Comparison of ENCODE assay signal across 8 cellular contexts in the genomic region with DNA sequence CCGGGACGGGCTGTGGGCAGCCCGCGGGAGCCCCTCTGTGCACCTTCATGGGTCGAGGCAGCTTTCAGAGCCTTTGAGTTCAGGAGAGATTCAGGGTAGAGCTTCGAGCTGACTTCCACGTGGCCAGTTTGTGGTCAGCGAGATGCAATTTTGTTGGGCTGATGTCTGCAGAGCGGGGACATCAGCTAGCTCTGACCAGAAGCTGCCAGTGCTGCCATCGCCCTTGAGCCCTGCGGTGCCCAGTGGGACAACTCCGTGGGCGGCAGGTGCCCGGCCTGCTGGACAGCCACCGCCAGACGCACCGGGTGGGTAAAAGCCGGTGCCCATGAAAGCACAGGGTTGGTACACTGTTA. TPM values are rescaled to one million over a fixed set of nuclear protein-coding genes. Genes with fewer than 3 reads are reported as not detected.
DNase-seq lines count a peak whose midpoint lies in the region; ATAC-seq and TF ChIP-seq lines count a peak whose summit lies in the region.

No MANE protein-coding gene starts in this region.

- H3K9me3 ChIP-seq in DND-41 (ENCODE audit: insufficient read depth, low read length, severe bottlenecking): no peaks in the 10 kb centered on the region
- H3K9me3 ChIP-seq in ovary: no peaks in the 10 kb centered on the region

- no peaks in the 10 kb centered on the region for H3K9me2 ChIP-seq in GM23338 (ENCODE audit: insufficient read depth)

- 6 to 14% (median 8%) methylated on average over 13 to 18 of the region's 18 CpGs for WGBS in ovary, 3 donors

- TF ChIP-seq POLR2A in ovary (IDR thresholded peaks at IDR 0.05): no peak

- TF ChIP-seq CTCF in DND-41 (IDR thresholded peaks at IDR 0.05; ENCODE audit: borderline replicate concordance, extremely low read depth, low read length, poor library complexity, severe bottlenecking): no peak
- TF ChIP-seq CTCF in GM23338 (conservative IDR thresholded peaks at IDR 0.05; ENCODE audit: low read depth in 2 of 2): no peak
- no peak for TF ChIP-seq CTCF in fibroblast of mammary gland (conservative IDR thresholded peaks at IDR 0.05; ENCODE audit: control insufficient read depth, insufficient read depth, low read depth, low read length)
- no peak for TF ChIP-seq CTCF in ovary (IDR thresholded peaks at IDR 0.05)

- H3K36me3 ChIP-seq in DND-41 (ENCODE audit: insufficient read depth, low read length) (peaks cover 20% of the 10 kb centered on the region), GM23338 (ENCODE audit: insufficient read depth) (no peaks in the 10 kb centered on the region; the same call in 1 of the 2 replicates), ovary (no peaks in the 10 kb centered on the region)

- H3K4me3 ChIP-seq in DND-41 (ENCODE audit: low read depth in 1 of 2, low read length in 2 of 2) (peak overlapping the region; percentile 51 to 83), GM23338 (peak overlapping the region; percentile 89), fibroblast of mammary gland (ENCODE audit: control insufficient read depth, low read depth, low read length) (peak overlapping the region; percentile 60), ovary (peak overlapping the region; percentile 100)

- H3K9me3 Mint-ChIP-seq in GM23338: peaks cover 18% of the 10 kb centered on the region; the same call in 2 of the 3 replicates

- peaks cover 30% of the 10 kb centered on the region for H3K4me1 ChIP-seq in DND-41 (ENCODE audit: insufficient read depth, low read length)
- peaks cover 34% of the 10 kb centered on the region for H3K4me1 ChIP-seq in GM23338 (ENCODE audit: insufficient read depth)
- H3K4me1 ChIP-seq in ovary (ENCODE audit: insufficient read depth): peaks cover 14% of the 10 kb centered on the region

- peak; percentile 22; the same call in 2 of the 3 replicates for ATAC-seq in DND-41 (ENCODE audit: insufficient read depth, low read depth)
- ATAC-seq in GM23338: peak; percentile 2
- peak; percentile 18 for ATAC-seq in SK-N-SH treated with all-trans-retinoic acid at 6 μM for 48 hours

- peak overlapping the region; percentile 94 for H3K4me2 ChIP-seq in DND-41 (ENCODE audit: insufficient read depth, low read length)
- peak overlapping the region; percentile 97 for H3K4me2 ChIP-seq in GM23338

- peak overlapping the region; percentile 88 for H3K9ac ChIP-seq in DND-41 (ENCODE audit: low read depth, low read length)

- peak overlapping the region; percentile 78; the same call in 1 of the 2 replicates for H3K27ac Mint-ChIP-seq in GM23338

- intact Hi-C loops in ovary (cut with DNase I): no loop called here

- DNase-seq in DND-41: no peak
- DNase-seq in GM23338 (ENCODE audit: low spot score): no peak
- no peak for DNase-seq in fibroblast of mammary gland (ENCODE audit: low read depth)
- DNase-seq in ovary: no peak
- DNase-seq in NCI-H1436 treated with DMSO at 0.1 percent for 48 hours (lab: John Stamatoyannopoulos, UW): no peak
- DNase-seq in mesenteric fat pad (ENCODE audit: low spot score): no peak
- DNase-seq in NCI-H2196 (lab: John Stamatoyannopoulos, UW; ENCODE audit: unreplicated experiment): no peak

- H2AFZ ChIP-seq in DND-41 (ENCODE audit: low read depth, low read length): peak overlapping the region; percentile 96
- H2AFZ ChIP-seq in GM23338: no peak overlapping the region

- peaks cover 10% of the 10 kb centered on the region for H3F3A ChIP-seq in GM23338 (replicated peaks; ENCODE audit: low read depth)

- H3K27ac ChIP-seq in DND-41 (ENCODE audit: low read length) (peak overlapping the region; percentile 80), GM23338 (ENCODE audit: low read depth) (peak overlapping the region; percentile 67; the same call in 1 of the 2 replicates), ovary (peak overlapping the region; percentile 80 to 81)

- H3K4me3 Mint-ChIP-seq in GM23338: peak overlapping the region; percentile 86

- peaks cover 30% of the 10 kb centered on the region for H3K36me3 Mint-ChIP-seq in GM23338 (ENCODE audit: low read depth)

- H3K27me3 Mint-ChIP-seq in GM23338 (ENCODE audit: insufficient read depth, low read depth, poor library complexity): peaks cover 25% of the 10 kb centered on the region

- no peak for TF ChIP-seq EP300 in ovary (IDR thresholded peaks at IDR 0.05)

- H3K27me3 ChIP-seq in DND-41 (ENCODE audit: insufficient read depth, low read length, poor library complexity) (no peaks in the 10 kb centered on the region), GM23338 (ENCODE audit: insufficient read depth) (no peaks in the 10 kb centered on the region), ovary (no peaks in the 10 kb centered on the region)

- peaks cover 63% of the 10 kb centered on the region for H3K79me2 ChIP-seq in DND-41 (ENCODE audit: insufficient read depth, low read length)
- peaks cover 57% of the 10 kb centered on the region for H3K79me2 ChIP-seq in GM23338 (replicated peaks; ENCODE audit: insufficient read depth)

- peaks cover 29% of the 10 kb centered on the region for H4K20me1 ChIP-seq in DND-41 (ENCODE audit: insufficient read depth, low read length)
- peaks cover 26% of the 10 kb centered on the region for H4K20me1 ChIP-seq in GM23338 (replicated peaks; ENCODE audit: insufficient read depth)

- peaks cover 29% of the 10 kb centered on the region for H3K4me1 Mint-ChIP-seq in GM23338

TF ChIP-seq in SK-N-SH treated with all-trans-retinoic acid at 6 μM for 48 hours, 23 proteins besides CTCF, POLR2A, EP300 and RAD21 (continues in another document):
- TF ChIP-seq, protein P1, sequence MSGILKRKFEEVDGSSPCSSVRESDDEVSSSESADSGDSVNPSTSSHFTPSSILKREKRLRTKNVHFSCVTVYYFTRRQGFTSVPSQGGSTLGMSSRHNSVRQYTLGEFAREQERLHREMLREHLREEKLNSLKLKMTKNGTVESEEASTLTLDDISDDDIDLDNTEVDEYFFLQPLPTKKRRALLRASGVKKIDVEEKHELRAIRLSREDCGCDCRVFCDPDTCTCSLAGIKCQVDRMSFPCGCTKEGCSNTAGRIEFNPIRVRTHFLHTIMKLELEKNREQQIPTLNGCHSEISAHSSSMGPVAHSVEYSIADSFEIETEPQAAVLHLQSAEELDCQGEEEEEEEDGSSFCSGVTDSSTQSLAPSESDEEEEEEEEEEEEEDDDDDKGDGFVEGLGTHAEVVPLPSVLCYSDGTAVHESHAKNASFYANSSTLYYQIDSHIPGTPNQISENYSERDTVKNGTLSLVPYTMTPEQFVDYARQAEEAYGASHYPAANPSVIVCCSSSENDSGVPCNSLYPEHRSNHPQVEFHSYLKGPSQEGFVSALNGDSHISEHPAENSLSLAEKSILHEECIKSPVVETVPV (CRISPR knock-in tag; IDR thresholded peaks at IDR 0.05): no peak
- TF ChIP-seq ZFP30 (CRISPR knock-in tag; IDR thresholded peaks at IDR 0.05): no peak
- no peak for TF ChIP-seq ZC3H10 (CRISPR knock-in tag; IDR thresholded peaks at IDR 0.05)
- TF ChIP-seq, protein P2, sequence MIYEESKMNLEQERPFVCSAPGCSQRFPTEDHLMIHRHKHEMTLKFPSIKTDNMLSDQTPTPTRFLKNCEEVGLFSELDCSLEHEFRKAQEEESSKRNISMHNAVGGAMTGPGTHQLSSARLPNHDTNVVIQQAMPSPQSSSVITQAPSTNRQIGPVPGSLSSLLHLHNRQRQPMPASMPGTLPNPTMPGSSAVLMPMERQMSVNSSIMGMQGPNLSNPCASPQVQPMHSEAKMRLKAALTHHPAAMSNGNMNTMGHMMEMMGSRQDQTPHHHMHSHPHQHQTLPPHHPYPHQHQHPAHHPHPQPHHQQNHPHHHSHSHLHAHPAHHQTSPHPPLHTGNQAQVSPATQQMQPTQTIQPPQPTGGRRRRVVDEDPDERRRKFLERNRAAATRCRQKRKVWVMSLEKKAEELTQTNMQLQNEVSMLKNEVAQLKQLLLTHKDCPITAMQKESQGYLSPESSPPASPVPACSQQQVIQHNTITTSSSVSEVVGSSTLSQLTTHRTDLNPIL (CRISPR knock-in tag; IDR thresholded peaks at IDR 0.05; ENCODE audit: low read depth): no peak
- no peak for TF ChIP-seq BACH2 (CRISPR knock-in tag; IDR thresholded peaks at IDR 0.05; ENCODE audit: borderline replicate concordance)
- TF ChIP-seq ZNF565 (CRISPR knock-in tag; conservative IDR thresholded peaks at IDR 0.05; ENCODE audit: low read depth): no peak
- no peak for TF ChIP-seq ISL1 (CRISPR knock-in tag; IDR thresholded peaks at IDR 0.05)
- no peak for TF ChIP-seq RARB (CRISPR knock-in tag; IDR thresholded peaks at IDR 0.05)

RNA-seq across cellular contexts. Expression of a gene that starts 0.7 kb away (rescaled TPM):
- total RNA-seq in GM23338 (2014; rRNA removed; shearing (Covaris generic)): 339 and 353 TPM in 2 replicates
- 402 and 411 TPM in 2 replicates for polyA plus RNA-seq in GM23338 (2016; fragmentation: Nextera tagmentation; extraction: Ambion mirVana)
- 100 to 1,000 TPM in 6 of 7 donors, 10 to 100 TPM in 1; 75.0 to 134 (median 117) TPM for total RNA-seq in ovary
- 100 to 1,000 TPM in 1 of 2 donors, 10 to 100 TPM in 1; 76.8 to 103 TPM for polyA plus RNA-seq in ovary
- 277 TPM for total RNA-seq in mesenteric fat pad

RNA-seq across cellular contexts. Expression of a gene that starts 29.3 kb away (rescaled TPM):
- 28.0 and 51.0 TPM in 2 replicates for total RNA-seq in GM23338 (2014; rRNA removed; shearing (Covaris generic))
- polyA plus RNA-seq in GM23338 (2016; fragmentation: Nextera tagmentation; extraction: Ambion mirVana) (39.3 and 44.9 TPM in 2 replicates), ovary (10 to 100 TPM in 1 of 2 donors, 1 to 10 TPM in 1; 9.4 to 52.1 TPM)
- total RNA-seq in ovary (10 to 100 TPM; 14.7 to 79.8 (median 59.9) TPM), mesenteric fat pad (54.1 TPM)

RNA-seq across cellular contexts. Expression of a gene that starts 41.9 kb away (rescaled TPM):
- 3.1 and 5.5 TPM in 2 replicates for total RNA-seq in GM23338 (2014; rRNA removed; shearing (Covaris generic))
- polyA plus RNA-seq in GM23338 (2016; fragmentation: Nextera tagmentation; extraction: Ambion mirVana) (4.8 and 5.7 TPM in 2 replicates), ovary (under 1 TPM in 1 of 2 donors, not detected in 1; 0.07 TPM)
- total RNA-seq in ovary (under 1 TPM in 1 of 7 donors, not detected in 6; 0.15 TPM), mesenteric fat pad (not detected)

RNA-seq across cellular contexts. Expression of a gene that starts 42.0 kb away (rescaled TPM):
- 34.1 and 38.7 TPM in 2 replicates for total RNA-seq in GM23338 (2014; rRNA removed; shearing (Covaris generic))
- 56.5 and 59.4 TPM in 2 replicates for polyA plus RNA-seq in GM23338 (2016; fragmentation: Nextera tagmentation; extraction: Ambion mirVana)
- 10 to 100 TPM; 20.6 to 57.9 (median 34.2) TPM for total RNA-seq in ovary
- polyA plus RNA-seq in ovary: 10 to 100 TPM in 1 of 2 donors, 1 to 10 TPM in 1; 5.9 to 17.4 TPM
- total RNA-seq in mesenteric fat pad: 12.1 TPM

RNA-seq across cellular contexts. Expression of a gene that starts 50.1 kb away (rescaled TPM):
- 41.2 and 46.4 TPM in 2 replicates for total RNA-seq in GM23338 (2014; rRNA removed; shearing (Covaris generic))
- 20.2 and 21.0 TPM in 2 replicates for polyA plus RNA-seq in GM23338 (2016; fragmentation: Nextera tagmentation; extraction: Ambion mirVana)
- 10 to 100 TPM in 6 of 7 donors, 1 to 10 TPM in 1; 6.6 to 23.3 (median 16.7) TPM for total RNA-seq in ovary
- polyA plus RNA-seq in ovary: 10 to 100 TPM in 1 of 2 donors, under 1 TPM in 1; 0.42 to 11.3 TPM
- 26.3 TPM for total RNA-seq in mesenteric fat pad
